ENCODE assay signal across 16 cellular contexts in genomic region chr2:3626817-3627499, GRCh38. TPM values are rescaled to one million over a fixed set of nuclear protein-coding genes. Genes with fewer than 3 reads are reported as not detected.
DNase-seq lines count a peak whose midpoint lies in the region; ATAC-seq and TF ChIP-seq lines count a peak whose summit lies in the region.
"Had no signal": no experiment of that assay in that cellular context is flagged by ENCODE, and none has a peak within 500 bp of the region (broad histone marks: within the 10 kb centered on the region; RNA-seq: fewer than 3 reads in every experiment).

No MANE protein-coding gene starts in this region.

- peak; percentile 25 for DNase-seq in activated CD8-positive, alpha-beta memory T cell treated with anti-CD3 and anti-CD28 coated beads, Interleukin-2, amount 50 U/mL, for 48 hours
- DNase-seq in activated CD8-positive, alpha-beta memory T cell treated with anti-CD3 and anti-CD28 coated beads for 24 hours: no peak
- DNase-seq in caudate nucleus (lab: John Stamatoyannopoulos, UW) (no peak), lower lobe of right lung (no peak), type B pancreatic cell (ENCODE audit: extremely low spot score, unreplicated experiment) (peak; percentile 63), Ammon's horn (ENCODE audit: low spot score) (no peak), medulla oblongata (ENCODE audit: extremely low spot score) (no peak)
- DNase-seq: activated CD8-positive, alpha-beta T cell treated with anti-CD3 and anti-CD28 coated beads, Interleukin-2, amount 10 ng/mL, durations not matched to agents 7 days and 5 days; effector CD8-positive, alpha-beta T cell; GF-D8; MV-4-11; SJCRH30 had no signal

- H3K36me3 Mint-ChIP-seq in type B pancreatic cell: no peaks in the 10 kb centered on the region

- H3K36me3 ChIP-seq in lower lobe of right lung: no peaks in the 10 kb centered on the region
- H3K36me3 ChIP-seq: SJCRH30 had no signal

- TF ChIP-seq CTCF in lower lobe of right lung (IDR thresholded peaks at IDR 0.05) (peak; percentile 24), type B pancreatic cell (conservative IDR thresholded peaks at IDR 0.05) (no peak)

- H3K4me3 ChIP-seq in lower lobe of right lung: no peak overlapping the region
- H3K4me3 ChIP-seq: body of pancreas, SJCRH30 had no signal

- H3K4me1 Mint-ChIP-seq in type B pancreatic cell (ENCODE audit: unreplicated experiment): no peaks in the 10 kb centered on the region

- H3K27me3 Mint-ChIP-seq in type B pancreatic cell: peaks cover 4% of the 10 kb centered on the region

- H3K4me1 ChIP-seq in lower lobe of right lung: peaks cover 7% of the 10 kb centered on the region
- H3K4me1 ChIP-seq: body of pancreas, Caco-2, SJCRH30 had no signal

- intact Hi-C loops in lower lobe of right lung (cut with DNase I): no loop called here

- H3K27me3 ChIP-seq in lower lobe of right lung (ENCODE audit: low read depth): no peaks in the 10 kb centered on the region
- H3K27me3 ChIP-seq: body of pancreas, SJCRH30 had no signal

- ATAC-seq in lower lobe of right lung (no peak), GM19035 (IDR thresholded peaks at IDR 0.05; ENCODE audit: unreplicated experiment) (no peak)
- ATAC-seq: activated CD8-positive, alpha-beta T cell treated with anti-CD3 and anti-CD28 coated beads, Interleukin-2, amount 10 ng/mL, durations not matched to agents 7 days and 5 days had no signal

- H3K27ac ChIP-seq in caudate nucleus (ENCODE audit: low read depth, low read length): peak overlapping the region; percentile 41
- peak overlapping the region; percentile 64 for H3K27ac ChIP-seq in lower lobe of right lung
- H3K27ac ChIP-seq: SJCRH30 had no signal

- no peak overlapping the region for H3K4me3 Mint-ChIP-seq in type B pancreatic cell
- H3K4me3 Mint-ChIP-seq: activated CD8-positive, alpha-beta T cell treated with anti-CD3 and anti-CD28 coated beads, Interleukin-2, amount 10 ng/mL, durations not matched to agents 7 days and 5 days had no signal

- no peaks in the 10 kb centered on the region for H3K9me3 ChIP-seq in lower lobe of right lung
- H3K9me3 ChIP-seq: body of pancreas, Caco-2, SJCRH30 had no signal

- H3K9me3 Mint-ChIP-seq in type B pancreatic cell: no peaks in the 10 kb centered on the region

- no peak overlapping the region for H3K27ac Mint-ChIP-seq in type B pancreatic cell
- H3K27ac Mint-ChIP-seq: activated CD8-positive, alpha-beta T cell treated with anti-CD3 and anti-CD28 coated beads, Interleukin-2, amount 10 ng/mL, durations not matched to agents 7 days and 5 days; progenitor cell of endocrine pancreas had no signal

RNA-seq across cellular contexts. Expression of gene ALLC, which starts 31.0 kb away (rescaled TPM):
- not detected for total RNA-seq in lower lobe of right lung
- not detected in 2 replicates for total RNA-seq in type B pancreatic cell (ENCODE audit: low replicate concordance)
- total RNA-seq: activated CD8-positive, alpha-beta T cell treated with anti-CD3 and anti-CD28 coated beads, Interleukin-2, amount 10 ng/mL, durations not matched to agents 7 days and 5 days; body of pancreas; Caco-2; progenitor cell of endocrine pancreas; SJCRH30 had no signal

RNA-seq across cellular contexts. Expression of gene COLEC11, which starts 32.0 kb away (rescaled TPM):
- total RNA-seq in lower lobe of right lung: 0.30 TPM
- total RNA-seq in type B pancreatic cell (ENCODE audit: low replicate concordance): 0.33 and 0.63 TPM in 2 replicates
- total RNA-seq: activated CD8-positive, alpha-beta T cell treated with anti-CD3 and anti-CD28 coated beads, Interleukin-2, amount 10 ng/mL, durations not matched to agents 7 days and 5 days; Caco-2; progenitor cell of endocrine pancreas had no signal

RNA-seq across cellular contexts. Expression of gene RPS7, which starts 51.9 kb away (rescaled TPM):
- total RNA-seq in lower lobe of right lung: 814 TPM
- 1,678 and 1,855 TPM in 2 replicates for total RNA-seq in type B pancreatic cell (ENCODE audit: low replicate concordance)

Comparison
In these comparisons a context has a peak if more than half of its experiments do, and no peak if none do; other contexts are left out.
1. DNase-seq: peak in activated CD8-positive, alpha-beta memory T cell treated with anti-CD3 and anti-CD28 coated beads, Interleukin-2, amount 50 U/mL, for 48 hours (single experiment) and type B pancreatic cell (single experiment); none in activated CD8-positive, alpha-beta memory T cell treated with anti-CD3 and anti-CD28 coated beads for 24 hours (single experiment), caudate nucleus (0 of 61), lower lobe of right lung (single experiment), Ammon's horn (single experiment) and medulla oblongata (single experiment).